In the genomic region with DNA sequence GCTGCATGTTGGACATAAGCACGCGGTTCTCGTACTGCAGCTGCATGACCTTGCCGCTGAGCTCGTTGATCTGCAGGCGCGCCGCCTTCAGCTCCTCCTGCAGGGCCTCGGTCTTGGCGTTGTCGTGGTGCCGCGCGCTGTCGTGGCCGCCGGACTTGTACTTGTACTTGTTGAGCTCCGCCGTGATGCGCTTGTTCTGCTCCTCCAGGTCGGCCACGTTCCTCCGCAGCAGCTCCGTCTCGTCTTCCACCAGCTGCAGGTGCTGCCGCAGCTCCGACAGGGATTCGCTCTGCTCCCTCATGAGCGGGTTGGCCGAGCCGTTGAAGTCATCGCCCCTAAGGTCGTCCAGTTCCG, we compare ENCODE assay signal across 16 cellular contexts. TPM values are rescaled to one million over a fixed set of nuclear protein-coding genes. Genes with fewer than 3 reads are reported as not detected.
DNase-seq lines count a peak whose midpoint lies in the region; ATAC-seq and TF ChIP-seq lines count a peak whose summit lies in the region.
"Had no signal": no experiment of that assay in that cellular context is flagged by ENCODE, and none has a peak within 500 bp of the region (broad histone marks: within the 10 kb centered on the region; RNA-seq: fewer than 3 reads in every experiment).

No MANE protein-coding gene starts in this region.

- no peak overlapping the region for H3K27ac Mint-ChIP-seq in CD8-positive, alpha-beta T cell
- H3K27ac Mint-ChIP-seq in brain (peak overlapping the region in 3 of 5 experiments; percentile 26 to 82 (median 40)), neural crest cell (ENCODE audit: unreplicated experiment) (peak overlapping the region; percentile 6)
- no peak overlapping the region for H3K27ac Mint-ChIP-seq in stimulated activated memory B cell treated with anti-CD40 and anti-IgM and Interleukin-4, amounts not matched to agents 10 μg/mL and 1 μg/mL and 100 μg/mL, for 72 hours

- DNase-seq in CD8-positive, alpha-beta T cell: no peak
- DNase-seq in GM06990 (ENCODE audit: extremely low read depth, insufficient read length): peak; percentile 9
- DNase-seq in neural crest cell (ENCODE audit: low read depth, low spot score): no peak
- no peak for DNase-seq in T-helper 1 cell
- DNase-seq in NCI-H69 (lab: John Stamatoyannopoulos, UW): no peak
- DNase-seq: BE2C; CD4-positive, alpha-beta memory T cell; NCI-H1417; NCI-H2029; NCI-H2171 treated with DMSO at 0.1 percent for 48 hours; Peyer's patch had no signal

- no peaks in the 10 kb centered on the region for H3K9me3 ChIP-seq in CD8-positive, alpha-beta T cell (ENCODE audit: low read length)
- H3K9me3 ChIP-seq: BE2C, HAP-1, Peyer's patch had no signal

- peak overlapping the region; percentile 35 for H3K4me3 Mint-ChIP-seq in CD8-positive, alpha-beta T cell
- H3K4me3 Mint-ChIP-seq in brain: no peak overlapping the region
- no peak overlapping the region for H3K4me3 Mint-ChIP-seq in neural crest cell
- H3K4me3 Mint-ChIP-seq in stimulated activated memory B cell treated with anti-CD40 and anti-IgM and Interleukin-4, amounts not matched to agents 10 μg/mL and 1 μg/mL and 100 μg/mL, for 72 hours: no peak overlapping the region

- no peaks in the 10 kb centered on the region for H3K36me3 ChIP-seq in CD8-positive, alpha-beta T cell (ENCODE audit: insufficient read depth, low read length)
- H3K36me3 ChIP-seq in GM06990 (ENCODE audit: control insufficient read depth, insufficient read depth, low read length): no peaks in the 10 kb centered on the region
- H3K36me3 ChIP-seq: HAP-1, Peyer's patch had no signal

- intact Hi-C loops in CD8-positive, alpha-beta T cell (cut with DNase I, micrococcal nuclease): no loop called here

- no peaks in the 10 kb centered on the region for H3K27me3 ChIP-seq in CD8-positive, alpha-beta T cell (ENCODE audit: insufficient read depth, low read length)
- no peaks in the 10 kb centered on the region for H3K27me3 ChIP-seq in GM06990 (replicated peaks; ENCODE audit: control insufficient read depth, insufficient read depth, low read length)
- H3K27me3 ChIP-seq: BE2C, Peyer's patch had no signal

- H3K27me3 Mint-ChIP-seq in CD8-positive, alpha-beta T cell (ENCODE audit: low read depth): peaks cover 6% of the 10 kb centered on the region
- H3K27me3 Mint-ChIP-seq in brain (no peaks in the 10 kb centered on the region), neural crest cell (ENCODE audit: low read depth) (no peaks in the 10 kb centered on the region)
- no peaks in the 10 kb centered on the region for H3K27me3 Mint-ChIP-seq in stimulated activated memory B cell treated with anti-CD40 and anti-IgM and Interleukin-4, amounts not matched to agents 10 μg/mL and 1 μg/mL and 100 μg/mL, for 72 hours
- H3K27me3 Mint-ChIP-seq: CD4-positive, alpha-beta memory T cell had no signal

- no peak for TF ChIP-seq CTCF in CD8-positive, alpha-beta T cell (IDR thresholded peaks at IDR 0.05)
- TF ChIP-seq CTCF in GM06990 (IDR thresholded peaks at IDR 0.05; ENCODE audit: insufficient read depth, low read length, poor library complexity, severe bottlenecking): no peak
- TF ChIP-seq CTCF in brain (conservative IDR thresholded peaks at IDR 0.05): no peak
- no peak for TF ChIP-seq CTCF in neural crest cell (conservative IDR thresholded peaks at IDR 0.05)

- POLR2A ChIA-PET in CD8-positive, alpha-beta T cell (lab: Charles Lee): no interaction called here

- no peaks in the 10 kb centered on the region for H3K4me1 Mint-ChIP-seq in CD8-positive, alpha-beta T cell (ENCODE audit: low read depth)
- peaks cover 17% of the 10 kb centered on the region for H3K4me1 Mint-ChIP-seq in brain
- no peaks in the 10 kb centered on the region for H3K4me1 Mint-ChIP-seq in neural crest cell
- H3K4me1 Mint-ChIP-seq in stimulated activated memory B cell treated with anti-CD40 and anti-IgM and Interleukin-4, amounts not matched to agents 10 μg/mL and 1 μg/mL and 100 μg/mL, for 72 hours: peaks cover 7% of the 10 kb centered on the region

- no peak overlapping the region for H3K4me3 ChIP-seq in CD8-positive, alpha-beta T cell (ENCODE audit: low read depth, low read length)
- no peak overlapping the region for H3K4me3 ChIP-seq in GM06990 (replicated peaks; ENCODE audit: low read depth, low read length)
- H3K4me3 ChIP-seq: HAP-1, Peyer's patch had no signal

- H3K4me1 ChIP-seq in CD8-positive, alpha-beta T cell (ENCODE audit: insufficient read depth, low read length): no peaks in the 10 kb centered on the region
- H3K4me1 ChIP-seq: BE2C, Peyer's patch had no signal

- H3K36me3 Mint-ChIP-seq in CD8-positive, alpha-beta T cell: no peaks in the 10 kb centered on the region
- peaks cover 87% of the 10 kb centered on the region for H3K36me3 Mint-ChIP-seq in brain
- peaks cover 47% of the 10 kb centered on the region for H3K36me3 Mint-ChIP-seq in neural crest cell (ENCODE audit: low read depth)
- peaks cover 22% of the 10 kb centered on the region for H3K36me3 Mint-ChIP-seq in stimulated activated memory B cell treated with anti-CD40 and anti-IgM and Interleukin-4, amounts not matched to agents 10 μg/mL and 1 μg/mL and 100 μg/mL, for 72 hours

- no peak for ATAC-seq in CD8-positive, alpha-beta T cell
- ATAC-seq in stimulated activated memory B cell treated with anti-CD40 and anti-IgM and Interleukin-4, amounts not matched to agents 10 μg/mL and 1 μg/mL and 100 μg/mL, for 72 hours: no peak

- CTCF ChIA-PET in CD8-positive, alpha-beta T cell (lab: Charles Lee): no interaction called here

- no peak overlapping the region for H3K27ac ChIP-seq in CD8-positive, alpha-beta T cell (ENCODE audit: low read depth, low read length)
- H3K27ac ChIP-seq: Peyer's patch had no signal

- no peaks in the 10 kb centered on the region for H3K9me3 Mint-ChIP-seq in CD8-positive, alpha-beta T cell
- H3K9me3 Mint-ChIP-seq in brain: peaks cover 0 to 4% (median 0%) of the 10 kb centered on the region in 5 experiments
- H3K9me3 Mint-ChIP-seq in neural crest cell: peaks cover 2% of the 10 kb centered on the region
- no peaks in the 10 kb centered on the region for H3K9me3 Mint-ChIP-seq in stimulated activated memory B cell treated with anti-CD40 and anti-IgM and Interleukin-4, amounts not matched to agents 10 μg/mL and 1 μg/mL and 100 μg/mL, for 72 hours
- H3K9me3 Mint-ChIP-seq: CD4-positive, alpha-beta memory T cell had no signal

RNA-seq across cellular contexts. Expression of gene KIAA0408, which starts 16.6 kb away (rescaled TPM):
- total RNA-seq in CD8-positive, alpha-beta T cell: under 1 TPM; 0.25 to 0.46 TPM
- polyA plus RNA-seq in brain (ENCODE audit: insufficient read depth, low read depth, low replicate concordance): 24.9 TPM
- total RNA-seq in neural crest cell: 39.1 and 40.7 TPM in 2 replicates
- total RNA-seq: HT-29, NCI-H460 had no signal

Comparison
In these comparisons a context has a peak if more than half of its experiments do, and no peak if none do; other contexts are left out.
1. H3K27ac Mint-ChIP-seq: peak in brain (3 of 5) and neural crest cell (single experiment); none in CD8-positive, alpha-beta T cell (single experiment) and stimulated activated memory B cell treated with anti-CD40 and anti-IgM and Interleukin-4, amounts not matched to agents 10 μg/mL and 1 μg/mL and 100 μg/mL, for 72 hours (single experiment).
2. RNA of gene KIAA0408, which starts 16.6 kb away (total RNA-seq): 39.1 to 40.7 TPM in neural crest cell; 0.25 to 0.46 TPM in CD8-positive, alpha-beta T cell; every median in the first group is over 10 times any median in the second.